ENCODE assay signal across 23 cellular contexts in genomic region chr2:193251909-193252308, GRCh38.
"Had no signal": no experiment of that assay in that cellular context is flagged by ENCODE, and none has a peak within 500 bp of the region (broad histone marks: within the 10 kb centered on the region; RNA-seq: fewer than 3 reads in every experiment).

No MANE protein-coding gene starts in this region.

- ATAC-seq: activated CD4-positive, alpha-beta T cell treated with anti-CD3 and anti-CD28 coated beads for 36 hours; activated T-cell treated with anti-CD3 and anti-CD28 coated beads, Interleukin-2, amount 50 U/mL, for 72 hours; T-cell had no signal

- DNase-seq: activated CD4-positive, alpha-beta memory T cell treated with anti-CD3 and anti-CD28 coated beads, Interleukin-2, amount 10 ng/mL, durations not matched to agents 7 days and 5 days; activated CD4-positive, alpha-beta T cell treated with anti-CD3 and anti-CD28 coated beads for 36 hours; activated CD4-positive, alpha-beta T cell treated with anti-CD3 and anti-CD28 coated beads, Interleukin-2, amount 50 U/mL, for 1 hour; activated CD8-positive, alpha-beta memory T cell treated with anti-CD3 and anti-CD28 coated beads, Interleukin-2, amount 50 U/mL, for 4 hours; activated gamma-delta T cell treated with Interleukin-2 at 50 U/mL for 16 hours; activated naive CD4-positive, alpha-beta T cell treated with anti-CD3 and anti-CD28 coated beads, Interleukin-2, amount 10 ng/mL, durations not matched to agents 7 days and 5 days; activated naive CD8-positive, alpha-beta T cell treated with anti-CD3 and anti-CD28 coated beads, Interleukin-2, amount 10 ng/mL, durations not matched to agents 7 days and 5 days; activated T-cell treated with anti-CD3 and anti-CD28 coated beads, Interleukin-2, amount 50 U/mL, for 72 hours; KG1; MG63; MV-4-11; NCI-H1092 treated with DMSO at 0.1 percent for 48 hours; NCI-H1417 treated with DMSO at 0.1 percent for 48 hours; NCI-H1694 treated with DMSO at 0.1 percent for 48 hours; NCI-H2081; NCI-H510A treated with DMSO at 0.1 percent for 48 hours; NCI-H69; Peyer's patch; SHP77; T-cell; T-helper 2 cell; T1000; WERI-Rb-1 had no signal
